ENCODE assay signal across 8 cellular contexts in the genomic region with DNA sequence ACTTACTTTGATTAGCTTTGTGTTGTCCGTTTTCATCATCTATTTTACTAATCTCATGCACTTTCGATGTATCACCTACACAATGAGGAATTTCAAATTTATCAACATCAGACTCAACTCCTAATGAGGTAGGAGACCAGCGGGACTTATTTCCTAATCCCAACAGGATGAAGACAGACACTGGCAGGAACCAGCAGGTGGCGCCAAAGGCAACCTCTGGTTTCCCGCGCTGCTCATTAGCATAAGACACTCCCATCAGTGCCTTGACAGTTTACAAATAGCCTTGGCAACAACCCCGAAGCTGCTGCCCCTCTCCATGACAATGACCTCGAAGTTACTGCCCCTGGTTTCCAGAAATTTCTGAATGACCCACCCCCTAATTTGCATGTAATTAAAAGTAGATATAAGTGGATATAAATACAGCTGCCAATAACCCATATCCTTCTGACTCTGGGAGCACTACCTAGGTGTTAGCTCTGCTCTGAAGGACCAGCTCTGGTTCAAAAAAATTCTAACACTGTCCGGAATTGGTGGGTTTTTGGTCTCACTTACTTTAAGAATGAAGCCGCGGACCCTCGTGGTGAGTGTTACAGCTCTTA.
A peak's percentile ranks its signal among the peaks of the same experiment; 100 is the strongest.
DNase-seq lines count a peak whose midpoint lies in the region; ATAC-seq and TF ChIP-seq lines count a peak whose summit lies in the region.

No MANE protein-coding gene starts in this region.

- intact Hi-C loops in Right ventricle myocardium superior (cut with DNase I) (no loop called here), cardiac septum (cut with DNase I) (no loop called here), posterior cingulate gyrus (cut with DNase I) (no loop called here)

- H3K4me3 ChIP-seq in epithelial cell of proximal tubule (ENCODE audit: low read depth, low read length): no peak overlapping the region

- no peak for ATAC-seq in Right ventricle myocardium superior (ENCODE audit: poor library complexity)
- ATAC-seq in HG02678 (IDR thresholded peaks at IDR 0.05; ENCODE audit: unreplicated experiment): no peak
- no peak for ATAC-seq in HG03139 (IDR thresholded peaks at IDR 0.05; ENCODE audit: unreplicated experiment)

- peak; percentile 82 for TF ChIP-seq CTCF in epithelial cell of proximal tubule (conservative IDR thresholded peaks at IDR 0.05; ENCODE audit: low read depth, low read length)

- in situ Hi-C loops in SK-MEL-5 (cut with HindIII; ENCODE audit: low pct_unique_long_range_greater_than_20kb, low sequenced_read_pairs): no loop called here

- DNase-seq in Right ventricle myocardium superior: peak; percentile 42
- no peak for DNase-seq in cardiac septum (ENCODE audit: low spot score)
- DNase-seq in SK-MEL-5 (ENCODE audit: low read depth, low spot score): peak; percentile 66
- DNase-seq in epithelial cell of proximal tubule (ENCODE audit: low read depth): no peak
- peak in 6 of 10 donors; percentile 13 to 92 (median 68) for DNase-seq in posterior cingulate gyrus
- DNase-seq in SKM-1 treated with dmso at 0.1 percent for 144 hours (lab: John Stamatoyannopoulos, UW; ENCODE audit: unreplicated experiment): no peak

Comparison
In these comparisons a context has a peak if more than half of its experiments do, and no peak if none do; other contexts are left out.
1. DNase-seq: peak in Right ventricle myocardium superior (single experiment), SK-MEL-5 (single experiment) and posterior cingulate gyrus (6 of 10); none in cardiac septum (single experiment), epithelial cell of proximal tubule (single experiment) and SKM-1 treated with dmso at 0.1 percent for 144 hours (single experiment).